ENCODE assay signal across 16 cellular contexts in genomic region chr5:108945094-108945493, GRCh38.
DNase-seq lines count a peak whose midpoint lies in the region; ATAC-seq and TF ChIP-seq lines count a peak whose summit lies in the region.
"Had no signal": no experiment of that assay in that cellular context is flagged by ENCODE, and none has a peak within 500 bp of the region (broad histone marks: within the 10 kb centered on the region; RNA-seq: fewer than 3 reads in every experiment).

No MANE protein-coding gene starts in this region.

- H3K4me3 Mint-ChIP-seq in H9 = no peak overlapping the region; a peak in 1 of 5 replicates
- peak overlapping the region; percentile 5; the same call in 1 of the 2 replicates for H3K4me3 Mint-ChIP-seq in WTC11
- H3K4me3 Mint-ChIP-seq in neural progenitor cell = no peak overlapping the region
- H3K4me3 Mint-ChIP-seq in CD4-positive, alpha-beta T cell = no peak overlapping the region
- H3K4me3 Mint-ChIP-seq: B cell; CD4-positive, alpha-beta memory T cell had no signal

- H3K4me2 ChIP-seq in H9 (ENCODE audit: insufficient read depth, insufficient read length, low read length) (no peak overlapping the region), neural progenitor cell (no peak overlapping the region), hepatocyte (no peak overlapping the region)

- WGBS in H9 (ENCODE audit: extremely low coverage, insufficient read length, low lambda C conversion rate) = no CpG with 5 or more reads among the region's 3 CpGs
- WGBS in hepatocyte (ENCODE audit: low lambda C conversion rate, missing lambda C conversion rate) = 88% methylated on average over 3 of the region's 3 CpGs

- no peak overlapping the region for H3K23ac ChIP-seq in H9 (ENCODE audit: insufficient read length, low read depth, low read length)

- no peak overlapping the region for H2BK12ac ChIP-seq in H9 (ENCODE audit: insufficient read length, low read depth, low read length)

- no peak overlapping the region for H4K5ac ChIP-seq in H9 (ENCODE audit: insufficient read length, low read depth, low read length)

- no peak for ATAC-seq in WTC11
- no peak for ATAC-seq in CD4-positive, alpha-beta T cell (ENCODE audit: poor library complexity)

- no peak overlapping the region for H4K91ac ChIP-seq in H9 (ENCODE audit: insufficient read length, low read depth, low read length)

- H3K36me3 ChIP-seq in neural progenitor cell (no peaks in the 10 kb centered on the region), hepatocyte (replicated peaks; ENCODE audit: insufficient read depth, low read depth) (no peaks in the 10 kb centered on the region)

- H2AFZ ChIP-seq in H9 (ENCODE audit: low read length) (no peak overlapping the region), neural progenitor cell (replicated peaks) (no peak overlapping the region), hepatocyte (no peak overlapping the region)

- H3K36me3 Mint-ChIP-seq in H9 (ENCODE audit: insufficient read depth in 1 of 3, low read depth in 3 of 3) (no peaks in the 10 kb centered on the region), WTC11 (no peaks in the 10 kb centered on the region), neural progenitor cell (no peaks in the 10 kb centered on the region)
- H3K36me3 Mint-ChIP-seq in CD4-positive, alpha-beta T cell (ENCODE audit: low read depth) = no peaks in the 10 kb centered on the region

- H3K79me2 ChIP-seq in H9 (ENCODE audit: insufficient read depth, low read length) (no peaks in the 10 kb centered on the region), neural progenitor cell (ENCODE audit: low read depth) (no peaks in the 10 kb centered on the region), hepatocyte (no peaks in the 10 kb centered on the region)

- no peak overlapping the region for H3K18ac ChIP-seq in H9 (ENCODE audit: insufficient read length, low read depth, low read length)

- no peaks in the 10 kb centered on the region for H3K79me1 ChIP-seq in H9 (ENCODE audit: insufficient read depth, low read depth, low read length, poor library complexity, severe bottlenecking)

- no peak overlapping the region for H2BK5ac ChIP-seq in H9 (ENCODE audit: insufficient read length, low read length)

- peaks cover 31 to 33% of the 10 kb centered on the region in 2 experiments for H3K4me1 Mint-ChIP-seq in H9
- H3K4me1 Mint-ChIP-seq in WTC11 = peaks cover 38% of the 10 kb centered on the region
- H3K4me1 Mint-ChIP-seq in neural progenitor cell = no peaks in the 10 kb centered on the region
- no peaks in the 10 kb centered on the region for H3K4me1 Mint-ChIP-seq in CD4-positive, alpha-beta T cell (ENCODE audit: low read depth)
- H3K4me1 Mint-ChIP-seq: B cell; CD4-positive, alpha-beta memory T cell had no signal

- H3K4me1 ChIP-seq in H9 (ENCODE audit: insufficient read depth, low read length) (0 out of 2 replicates have a peak, but pooled peaks cover 2% of the 10 kb centered on the region), neural progenitor cell (peaks cover 4% of the 10 kb centered on the region), hepatocyte (ENCODE audit: insufficient read depth) (no peaks in the 10 kb centered on the region)

- H4K8ac ChIP-seq in H9 (replicated peaks; ENCODE audit: insufficient read length, low read depth, low read length) = no peak overlapping the region

- no peak overlapping the region for H2BK20ac ChIP-seq in H9 (ENCODE audit: low read depth, low read length, poor library complexity, severe bottlenecking)

- no peaks in the 10 kb centered on the region for H3K23me2 ChIP-seq in H9 (ENCODE audit: insufficient read length, low read depth, low read length, poor library complexity, severe bottlenecking)

- H3K27ac Mint-ChIP-seq in H9 (peak overlapping the region; percentile 40 to 95 (median 90); a peak in 5 of 7 replicates), WTC11 (0 out of 2 replicates have a peak overlapping the region, but pooled peaks have one; percentile 69), neural progenitor cell (no peak overlapping the region)
- H3K27ac Mint-ChIP-seq in CD4-positive, alpha-beta T cell = no peak overlapping the region
- H3K27ac Mint-ChIP-seq: B cell; CD4-positive, alpha-beta memory T cell had no signal

- H3K9me3 ChIP-seq in H9 (ENCODE audit: control insufficient read depth, low read depth, low read length) (no peaks in the 10 kb centered on the region), neural progenitor cell (ENCODE audit: low read depth) (no peaks in the 10 kb centered on the region), hepatocyte (ENCODE audit: low read depth) (no peaks in the 10 kb centered on the region)
- no peaks in the 10 kb centered on the region for H3K9me3 ChIP-seq in CD4-positive, alpha-beta T cell (ENCODE audit: control insufficient read depth, low read length)

- POLR2A ChIA-PET in WTC11 (lab: Charles Lee) = no interaction called here
- POLR2A ChIA-PET in CD4-positive, alpha-beta T cell (lab: Charles Lee) = no interaction called here

- H3K14ac ChIP-seq in H9 (ENCODE audit: insufficient read depth, low read length) = no peak overlapping the region

- H3K27ac ChIP-seq in H9 (ENCODE audit: insufficient read length, low read depth, low read length) = no peak overlapping the region
- no peak overlapping the region for H3K27ac ChIP-seq in neural progenitor cell
- H3K27ac ChIP-seq in hepatocyte = no peak overlapping the region
- H3K27ac ChIP-seq in CD4-positive, alpha-beta T cell (ENCODE audit: low read depth, low read length) = no peak overlapping the region

- H2BK15ac ChIP-seq in H9 (ENCODE audit: low read depth, low read length) = no peak overlapping the region

- no peak overlapping the region for H3T11ph ChIP-seq in H9 (ENCODE audit: low read length)

- H3K4me3 ChIP-seq in fibroblast of pulmonary artery (replicated peaks; ENCODE audit: low read depth, low read length) (no peak overlapping the region), neural progenitor cell (no peak overlapping the region), hepatocyte (no peak overlapping the region)

- H2AK5ac ChIP-seq in H9 (ENCODE audit: insufficient read length, low read length) = no peak overlapping the region

- H3K9me3 Mint-ChIP-seq in H9 (no peaks in the 10 kb centered on the region), WTC11 (no peaks in the 10 kb centered on the region), neural progenitor cell (no peaks in the 10 kb centered on the region)
- no peaks in the 10 kb centered on the region for H3K9me3 Mint-ChIP-seq in CD4-positive, alpha-beta T cell
- H3K9me3 Mint-ChIP-seq: CD4-positive, alpha-beta memory T cell had no signal

- H3K9ac ChIP-seq in H9 (ENCODE audit: extremely low read depth, insufficient read length, low read length) (no peak overlapping the region), neural progenitor cell (no peak overlapping the region)

- intact Hi-C loops in CD4-positive, alpha-beta T cell (cut with DNase I, micrococcal nuclease) = no loop called here

- H3K27me3 ChIP-seq in H9 (ENCODE audit: insufficient read depth, low read length) (no peaks in the 10 kb centered on the region), neural progenitor cell (no peaks in the 10 kb centered on the region), hepatocyte (no peaks in the 10 kb centered on the region)
- no peaks in the 10 kb centered on the region for H3K27me3 ChIP-seq in CD4-positive, alpha-beta T cell (ENCODE audit: control insufficient read depth, insufficient read depth, low read length)

- no peaks in the 10 kb centered on the region for H4K20me1 ChIP-seq in H9 (ENCODE audit: control insufficient read depth, insufficient read depth, insufficient read length)
- H4K20me1 ChIP-seq in neural progenitor cell (ENCODE audit: low read depth) = no peaks in the 10 kb centered on the region
- H4K20me1 ChIP-seq in hepatocyte (ENCODE audit: insufficient read depth, poor library complexity, severe bottlenecking) = no peaks in the 10 kb centered on the region

- DNase-seq in H9 (no peak), WTC11 (ENCODE audit: low spot score) (no peak), fibroblast of pulmonary artery (ENCODE audit: low read depth) (peak; percentile 22), neural progenitor cell (ENCODE audit: low spot score) (peak; percentile 4), hepatocyte (ENCODE audit: low spot score) (no peak), COLO829 (ENCODE audit: low spot score) (no peak)
- no peak for DNase-seq in CD4-positive, alpha-beta T cell
- DNase-seq: C1 segment of cervical spinal cord; CD4-positive, alpha-beta memory T cell; COR-L47; DMS153; DMS79 treated with DMSO at 0.1 percent for 48 hours; EL; GDM1; H7 had no signal

- H3K9me2 ChIP-seq in hepatocyte (replicated peaks; ENCODE audit: insufficient read depth) = no peaks in the 10 kb centered on the region

- TF ChIP-seq CTCF in H9 (conservative IDR thresholded peaks at IDR 0.05) (no peak), WTC11 (IDR thresholded peaks at IDR 0.05) (no peak), fibroblast of pulmonary artery (IDR thresholded peaks at IDR 0.05; ENCODE audit: low read length, missing control alignments) (no peak), neural progenitor cell (IDR thresholded peaks at IDR 0.05) (no peak), hepatocyte (IDR thresholded peaks at IDR 0.05; ENCODE audit: poor library complexity) (no peak)
- no peak for TF ChIP-seq CTCF in CD4-positive, alpha-beta T cell (IDR thresholded peaks at IDR 0.05)

- H3K27me3 Mint-ChIP-seq in H9 (ENCODE audit: low read depth) = no peaks in the 10 kb centered on the region
- no peaks in the 10 kb centered on the region for H3K27me3 Mint-ChIP-seq in WTC11 (ENCODE audit: low read depth)
- no peaks in the 10 kb centered on the region for H3K27me3 Mint-ChIP-seq in neural progenitor cell (ENCODE audit: insufficient read depth, low read depth)
- no peaks in the 10 kb centered on the region for H3K27me3 Mint-ChIP-seq in CD4-positive, alpha-beta T cell
- H3K27me3 Mint-ChIP-seq: B cell; CD4-positive, alpha-beta memory T cell had no signal

- no peaks in the 10 kb centered on the region for H3F3A ChIP-seq in neural progenitor cell (ENCODE audit: low read depth)

- no peak overlapping the region for H3K56ac ChIP-seq in H9 (ENCODE audit: insufficient read length, low read depth, low read length)

- H2BK120ac ChIP-seq in H9 (ENCODE audit: low read depth, low read length, poor library complexity, severe bottlenecking) = no peak overlapping the region

- H3K4ac ChIP-seq in H9 (ENCODE audit: low read depth, low read length) = no peak overlapping the region

- CTCF ChIA-PET in WTC11 (lab: Charles Lee) = no interaction called here
- CTCF ChIA-PET in CD4-positive, alpha-beta T cell (lab: Charles Lee) = no interaction called here

TF ChIP-seq in WTC11, 78 proteins besides CTCF, POLR2A, EP300 and RAD21 (continues in another document):
- no peak for TF ChIP-seq MYBL2 (CRISPR knock-in tag; IDR thresholded peaks at IDR 0.05)
- no peak for TF ChIP-seq PRRX2 (CRISPR knock-in tag; IDR thresholded peaks at IDR 0.05)

Comparison
In these comparisons a context has a peak if more than half of its experiments do, and no peak if none do; other contexts are left out.
1. DNase-seq: peak in fibroblast of pulmonary artery (single experiment) and neural progenitor cell (single experiment); none in H9 (single experiment), WTC11 (single experiment), hepatocyte (single experiment), COLO829 (single experiment) and CD4-positive, alpha-beta T cell (0 of 10).
2. H3K27ac Mint-ChIP-seq: peak in H9 (3 of 3) and WTC11 (single experiment); none in neural progenitor cell (single experiment) and CD4-positive, alpha-beta T cell (single experiment).